In the genomic region with DNA sequence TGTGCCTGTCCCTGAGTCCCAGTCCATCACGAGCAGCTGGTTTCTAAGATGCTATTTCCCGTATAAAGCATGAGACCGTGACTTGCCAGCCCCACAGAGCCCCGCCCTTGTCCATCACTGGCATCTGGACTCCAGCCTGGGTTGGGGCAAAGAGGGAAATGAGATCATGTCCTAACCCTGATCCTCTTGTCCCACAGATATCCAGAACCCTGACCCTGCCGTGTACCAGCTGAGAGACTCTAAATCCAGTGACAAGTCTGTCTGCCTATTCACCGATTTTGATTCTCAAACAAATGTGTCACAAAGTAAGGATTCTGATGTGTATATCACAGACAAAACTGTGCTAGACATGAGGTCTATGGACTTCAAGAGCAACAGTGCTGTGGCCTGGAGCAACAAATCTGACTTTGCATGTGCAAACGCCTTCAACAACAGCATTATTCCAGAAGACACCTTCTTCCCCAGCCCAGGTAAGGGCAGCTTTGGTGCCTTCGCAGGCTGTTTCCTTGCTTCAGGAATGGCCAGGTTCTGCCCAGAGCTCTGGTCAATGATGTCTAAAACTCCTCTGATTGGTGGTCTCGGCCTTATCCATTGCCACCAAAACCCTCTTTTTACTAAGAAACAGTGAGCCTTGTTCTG, we compare ENCODE assay signal across 10 cellular contexts. TPM values are rescaled to one million over a fixed set of nuclear protein-coding genes. Genes with fewer than 3 reads are reported as not detected.
DNase-seq lines count a peak whose midpoint lies in the region; ATAC-seq and TF ChIP-seq lines count a peak whose summit lies in the region.
"Had no signal": no experiment of that assay in that cellular context is flagged by ENCODE, and none has a peak within 500 bp of the region (broad histone marks: within the 10 kb centered on the region; RNA-seq: fewer than 3 reads in every experiment).

No MANE protein-coding gene starts in this region.

- H3K36me3 Mint-ChIP-seq in activated T-helper 1 cell treated with anti-CD3 and anti-CD28 coated beads, Interleukin-12 subunit alpha, Interleukin-12 subunit beta, Interleukin-2, Interleukin-4 antibody, amounts not matched to agents 30 ng/mL and 10 ng/mL and 1 ng/mL, durations not matched to agents 14 hours and 24 hours and 36 hours (ENCODE audit: low read depth): peaks cover 91% of the 10 kb centered on the region
- H3K36me3 Mint-ChIP-seq in immature natural killer cell: peaks cover 23 to 37% (median 26%) of the 10 kb centered on the region in 3 donors

- no TSS peak for BruUV-seq in OCI-LY7 (replicated peaks; lab: Mats Ljungman, UMichigan)

- intact Hi-C loops in activated T-helper 1 cell treated with anti-CD3 and anti-CD28 coated beads, Interleukin-12 subunit alpha, Interleukin-12 subunit beta, Interleukin-2, Interleukin-4 antibody, amounts not matched to agents 30 ng/mL and 10 ng/mL and 1 ng/mL, durations not matched to agents 14 hours and 24 hours and 36 hours (cut with micrococcal nuclease): no loop called here
- intact Hi-C loops in stomach (cut with DNase I; ENCODE audit: low total_unique reads) (no loop called here), OCI-LY7 (cut with micrococcal nuclease; ENCODE audit: unreplicated experiment) (no loop called here)

- no peak overlapping the region for H3K4me3 ChIP-seq in stomach
- no peak overlapping the region for H3K4me3 ChIP-seq in OCI-LY7 (ENCODE audit: low read depth, low read length, poor library complexity, severe bottlenecking)

- H3K4me2 ChIP-seq in OCI-LY7 (ENCODE audit: low read length): no peak overlapping the region

- H3K9me3 ChIP-seq in stomach (no peaks in the 10 kb centered on the region), OCI-LY7 (ENCODE audit: low read length) (no peaks in the 10 kb centered on the region)

- no peak for TF ChIP-seq EP300 in stomach (IDR thresholded peaks at IDR 0.05)

- no peaks in the 10 kb centered on the region for H3K79me2 ChIP-seq in OCI-LY7 (ENCODE audit: insufficient read depth, low read depth, low read length)

- H3K27ac ChIP-seq in stomach: peak overlapping the region in 4 of 5 donors; percentile 49 to 75 (median 66)
- no peak overlapping the region for H3K27ac ChIP-seq in OCI-LY7 (ENCODE audit: low read depth, low read length, poor library complexity, severe bottlenecking)

- POLR2A ChIA-PET in OCI-LY7 (lab: Charles Lee): interaction anchor here (0.6 to 1.5 kb wide), 5 partner anchors 11 to 69 kb away, joined by 3 to 5 read pairs (median 3); no protein-coding TSS in a partner anchor

- H3K4me1 Mint-ChIP-seq in activated T-helper 1 cell treated with anti-CD3 and anti-CD28 coated beads, Interleukin-12 subunit alpha, Interleukin-12 subunit beta, Interleukin-2, Interleukin-4 antibody, amounts not matched to agents 30 ng/mL and 10 ng/mL and 1 ng/mL, durations not matched to agents 14 hours and 24 hours and 36 hours (ENCODE audit: low read depth): peaks cover 98% of the 10 kb centered on the region
- H3K4me1 Mint-ChIP-seq in immature natural killer cell: peaks cover 41 to 66% of the 10 kb centered on the region in 2 donors

- no peaks in the 10 kb centered on the region for H4K20me1 ChIP-seq in OCI-LY7 (ENCODE audit: insufficient read depth, low read length)

- H3K9me3 Mint-ChIP-seq in activated T-helper 1 cell treated with anti-CD3 and anti-CD28 coated beads, Interleukin-12 subunit alpha, Interleukin-12 subunit beta, Interleukin-2, Interleukin-4 antibody, amounts not matched to agents 30 ng/mL and 10 ng/mL and 1 ng/mL, durations not matched to agents 14 hours and 24 hours and 36 hours: no peaks in the 10 kb centered on the region
- no peaks in the 10 kb centered on the region for H3K9me3 Mint-ChIP-seq in immature natural killer cell
- H3K9me3 Mint-ChIP-seq: nephron progenitor cell had no signal

- no peak overlapping the region for H2AFZ ChIP-seq in OCI-LY7 (ENCODE audit: low read length)

- WGBS in stomach, 5 donors: 51 to 65% (median 57%) methylated on average over 9 of the region's 9 CpGs

- H3K27me3 ChIP-seq in stomach: no peaks in the 10 kb centered on the region

- no peaks in the 10 kb centered on the region for H3K36me3 ChIP-seq in stomach
- H3K36me3 ChIP-seq in OCI-LY7 (ENCODE audit: insufficient read depth, low read length): peaks cover 39% of the 10 kb centered on the region

- peaks cover 16 to 54% (median 40%) of the 10 kb centered on the region in 4 donors for H3K4me1 ChIP-seq in stomach
- H3K4me1 ChIP-seq in OCI-LY7 (ENCODE audit: insufficient read depth, low read length, poor library complexity, severe bottlenecking): peaks cover 66% of the 10 kb centered on the region

- ATAC-seq in HG02678 (IDR thresholded peaks at IDR 0.05; ENCODE audit: unreplicated experiment): no peak

- no peaks in the 10 kb centered on the region for H3K9me2 ChIP-seq in OCI-LY7 (ENCODE audit: insufficient read depth, low read length)

- peak overlapping the region; percentile 79 for H3K4me3 Mint-ChIP-seq in activated T-helper 1 cell treated with anti-CD3 and anti-CD28 coated beads, Interleukin-12 subunit alpha, Interleukin-12 subunit beta, Interleukin-2, Interleukin-4 antibody, amounts not matched to agents 30 ng/mL and 10 ng/mL and 1 ng/mL, durations not matched to agents 14 hours and 24 hours and 36 hours
- no peak overlapping the region for H3K4me3 Mint-ChIP-seq in immature natural killer cell
- H3K4me3 Mint-ChIP-seq: nephron progenitor cell had no signal

- TF ChIP-seq CTCF in stomach (IDR thresholded peaks at IDR 0.05) (no peak), OCI-LY7 (conservative IDR thresholded peaks at IDR 0.05; ENCODE audit: low read length) (no peak)

- no peak for TF ChIP-seq POLR2A in stomach (IDR thresholded peaks at IDR 0.05)

- H3K27me3 Mint-ChIP-seq in activated T-helper 1 cell treated with anti-CD3 and anti-CD28 coated beads, Interleukin-12 subunit alpha, Interleukin-12 subunit beta, Interleukin-2, Interleukin-4 antibody, amounts not matched to agents 30 ng/mL and 10 ng/mL and 1 ng/mL, durations not matched to agents 14 hours and 24 hours and 36 hours (ENCODE audit: insufficient read depth): no peaks in the 10 kb centered on the region
- H3K27me3 Mint-ChIP-seq in immature natural killer cell (ENCODE audit: low read depth in 3 of 3): peaks cover 0 to 3% (median 2%) of the 10 kb centered on the region in 3 donors

- peak; percentile 30 for DNase-seq in activated CD4-positive, alpha-beta T cell treated with anti-CD3 and anti-CD28 coated beads for 48 hours
- no peak for DNase-seq in activated CD4-positive, alpha-beta T cell treated with anti-CD3 and anti-CD28 coated beads for 1 hour
- no peak for DNase-seq in activated T-helper 1 cell treated with anti-CD3 and anti-CD28 coated beads, Interleukin-12 subunit alpha, Interleukin-12 subunit beta, Interleukin-2, Interleukin-4 antibody, amounts not matched to agents 30 ng/mL and 10 ng/mL and 1 ng/mL, durations not matched to agents 14 hours and 24 hours and 36 hours (ENCODE audit: low spot score)
- DNase-seq in immature natural killer cell (no peak), stomach (no peak), OCI-LY7 (ENCODE audit: low spot score) (no peak), NOMO-1 treated with DMSO at 0.1 percent for 48 hours (lab: John Stamatoyannopoulos, UW; ENCODE audit: unreplicated experiment) (no peak)
- DNase-seq: NCI-H2107, nephron progenitor cell had no signal

- H3K27ac Mint-ChIP-seq in activated T-helper 1 cell treated with anti-CD3 and anti-CD28 coated beads, Interleukin-12 subunit alpha, Interleukin-12 subunit beta, Interleukin-2, Interleukin-4 antibody, amounts not matched to agents 30 ng/mL and 10 ng/mL and 1 ng/mL, durations not matched to agents 14 hours and 24 hours and 36 hours: peak overlapping the region; percentile 99
- peak overlapping the region in 4 of 6 donors; percentile 52 to 100 (median 96) for H3K27ac Mint-ChIP-seq in immature natural killer cell
- H3K27ac Mint-ChIP-seq: nephron progenitor cell had no signal

- CTCF ChIA-PET in OCI-LY7 (lab: Charles Lee; ENCODE audit: unreplicated experiment): no interaction called here

RNA-seq across cellular contexts. Expression of a gene that starts 41.6 kb away (rescaled TPM):
- 228 and 229 TPM in 2 replicates for total RNA-seq in activated T-helper 1 cell treated with anti-CD3 and anti-CD28 coated beads, Interleukin-12 subunit alpha, Interleukin-12 subunit beta, Interleukin-2, Interleukin-4 antibody, amounts not matched to agents 30 ng/mL and 10 ng/mL and 1 ng/mL, durations not matched to agents 14 hours and 24 hours and 36 hours
- polyA plus RNA-seq in immature natural killer cell: 100 to 1,000 TPM; 602 to 622 (median 602) TPM
- 100 to 1,000 TPM in 2 of 5 donors, 10 to 100 TPM in 2, not detected in 1; 36.8 to 191 (median 80.8) TPM for total RNA-seq in stomach
- polyA plus RNA-seq in stomach: 100 to 1,000 TPM; 172 to 236 (median 202) TPM
- total RNA-seq in OCI-LY7 (2014; rRNA removed; shearing (Covaris generic)): 88.6 and 154 TPM in 2 replicates
- total RNA-seq in OCI-LY7 (2022): 115 and 117 TPM in 2 replicates

RNA-seq across cellular contexts. Expression of a gene that starts 50.7 kb away (rescaled TPM):
- 13.2 and 13.6 TPM in 2 replicates for total RNA-seq in activated T-helper 1 cell treated with anti-CD3 and anti-CD28 coated beads, Interleukin-12 subunit alpha, Interleukin-12 subunit beta, Interleukin-2, Interleukin-4 antibody, amounts not matched to agents 30 ng/mL and 10 ng/mL and 1 ng/mL, durations not matched to agents 14 hours and 24 hours and 36 hours
- polyA plus RNA-seq in immature natural killer cell: 10 to 100 TPM; 16.2 to 37.5 (median 30.8) TPM
- 100 to 1,000 TPM in 1 of 5 donors, 10 to 100 TPM in 4; 12.2 to 130 (median 27.7) TPM for total RNA-seq in stomach
- 10 to 100 TPM; 14.8 to 24.3 (median 17.0) TPM for polyA plus RNA-seq in stomach
- total RNA-seq in OCI-LY7 (2014; rRNA removed; shearing (Covaris generic)): 5.6 and 6.6 TPM in 2 replicates
- 15.1 and 15.6 TPM in 2 replicates for total RNA-seq in OCI-LY7 (2022)
